Comparison of ENCODE assay signal across 19 cellular contexts in genomic region chr9:136620441-136621018, GRCh38. TPM values are rescaled to one million over a fixed set of nuclear protein-coding genes. Genes with fewer than 3 reads are reported as not detected.
DNase-seq lines count a peak whose midpoint lies in the region; ATAC-seq and TF ChIP-seq lines count a peak whose summit lies in the region.
"Had no signal": no experiment of that assay in that cellular context is flagged by ENCODE, and none has a peak within 500 bp of the region (broad histone marks: within the 10 kb centered on the region; RNA-seq: fewer than 3 reads in every experiment).

No MANE protein-coding gene starts in this region.

- DNase-seq in HL-60 (ENCODE audit: low read depth in 1 of 2, low spot score in 1 of 2) (no peak), WERI-Rb-1 (no peak), neural progenitor cell (ENCODE audit: low spot score) (no peak), DMS153 (lab: John Stamatoyannopoulos, UW) (no peak)
- no peak for DNase-seq in central memory CD4-positive, alpha-beta T cell
- DNase-seq: activated CD4-positive, alpha-beta T cell treated with anti-CD3 and anti-CD28 coated beads for 48 hours; activated CD8-positive, alpha-beta memory T cell treated with anti-CD3 and anti-CD28 coated beads, Interleukin-2, amount 10 ng/mL, durations not matched to agents 7 days and 5 days; endodermal cell; NCI-H2107; NCI-H510A treated with DMSO at 0.1 percent for 48 hours; retina; SHP77 treated with DMSO at 0.1 percent for 48 hours; T-helper 1 cell had no signal

- H3F3A ChIP-seq in neural progenitor cell (ENCODE audit: low read depth): no peaks in the 10 kb centered on the region

- H3K27me3 Mint-ChIP-seq in neural progenitor cell (ENCODE audit: insufficient read depth, low read depth): peaks cover 7% of the 10 kb centered on the region
- H3K27me3 Mint-ChIP-seq: activated CD8-positive, alpha-beta memory T cell treated with anti-CD3 and anti-CD28 coated beads, Interleukin-2, amount 10 ng/mL, durations not matched to agents 7 days and 5 days had no signal

- H3K9ac ChIP-seq in liver (ENCODE audit: low read depth in 1 of 2, low read length in 2 of 2): no peak overlapping the region
- no peak overlapping the region for H3K9ac ChIP-seq in neural progenitor cell

- H3K9me3 ChIP-seq in WERI-Rb-1 (ENCODE audit: severe bottlenecking): no peaks in the 10 kb centered on the region
- H3K9me3 ChIP-seq in liver (ENCODE audit: control insufficient read depth in 4 of 4, low read length in 3 of 4): no peaks in the 10 kb centered on the region
- H3K9me3 ChIP-seq in thymus (ENCODE audit: control insufficient read depth): no peaks in the 10 kb centered on the region
- H3K9me3 ChIP-seq in neural progenitor cell (ENCODE audit: low read depth): no peaks in the 10 kb centered on the region
- H3K9me3 ChIP-seq: body of pancreas, tibial artery had no signal

- H3K27ac ChIP-seq in HL-60 (replicated peaks): peak overlapping the region; percentile 89
- peak overlapping the region; percentile 73 for H3K27ac ChIP-seq in WERI-Rb-1
- H3K27ac ChIP-seq in liver (ENCODE audit: low read depth in 1 of 2, low read length in 2 of 2): peak overlapping the region; percentile 86
- peak overlapping the region; percentile 8 for H3K27ac ChIP-seq in thymus (ENCODE audit: low read depth)
- no peak overlapping the region for H3K27ac ChIP-seq in neural progenitor cell
- H3K27ac ChIP-seq: body of pancreas, tibial artery had no signal

- no peak overlapping the region for H3K27ac Mint-ChIP-seq in neural progenitor cell
- H3K27ac Mint-ChIP-seq: activated CD8-positive, alpha-beta memory T cell treated with anti-CD3 and anti-CD28 coated beads, Interleukin-2, amount 10 ng/mL, durations not matched to agents 7 days and 5 days; endodermal cell had no signal

- H3K4me3 ChIP-seq in HL-60 (replicated peaks; ENCODE audit: insufficient read depth, low read length) (no peak overlapping the region; the same call in 1 of the 2 replicates), WERI-Rb-1 (ENCODE audit: low read depth, low read length) (no peak overlapping the region), liver (ENCODE audit: low read depth in 1 of 3, low read length in 3 of 3) (no peak overlapping the region), thymus (ENCODE audit: low read length) (no peak overlapping the region), neural progenitor cell (no peak overlapping the region)
- H3K4me3 ChIP-seq: body of pancreas, lung, tibial artery had no signal

- no peak for TF ChIP-seq RAD21 in liver (IDR thresholded peaks at IDR 0.05)

- H4K20me1 ChIP-seq in neural progenitor cell (ENCODE audit: low read depth): no peaks in the 10 kb centered on the region

- ATAC-seq in HG03159 (IDR thresholded peaks at IDR 0.05; ENCODE audit: unreplicated experiment): no peak
- ATAC-seq: activated CD8-positive, alpha-beta memory T cell treated with anti-CD3 and anti-CD28 coated beads, Interleukin-2, amount 10 ng/mL, durations not matched to agents 7 days and 5 days; body of pancreas had no signal

- no peak overlapping the region for H3K4me2 ChIP-seq in neural progenitor cell

- peaks cover 33 to 60% (median 48%) of the 10 kb centered on the region in 4 donors for H3K4me1 ChIP-seq in liver (ENCODE audit: control insufficient read depth in 4 of 4, insufficient read depth in 4 of 4, low read length in 3 of 4)
- peaks cover 10% of the 10 kb centered on the region for H3K4me1 ChIP-seq in thymus (ENCODE audit: control insufficient read depth, insufficient read depth, low read length)
- H3K4me1 ChIP-seq in neural progenitor cell: peaks cover 10% of the 10 kb centered on the region

- H3K4me3 Mint-ChIP-seq in neural progenitor cell: no peak overlapping the region
- H3K4me3 Mint-ChIP-seq: activated CD8-positive, alpha-beta memory T cell treated with anti-CD3 and anti-CD28 coated beads, Interleukin-2, amount 10 ng/mL, durations not matched to agents 7 days and 5 days; endodermal cell had no signal

- H3K36me3 ChIP-seq in WERI-Rb-1 (no peaks in the 10 kb centered on the region), liver (ENCODE audit: control insufficient read depth in 4 of 4, insufficient read depth in 3 of 4, low read depth in 1 of 4, low read length in 3 of 4) (no peaks in the 10 kb centered on the region), thymus (ENCODE audit: control insufficient read depth, insufficient read depth) (no peaks in the 10 kb centered on the region), neural progenitor cell (no peaks in the 10 kb centered on the region)
- H3K36me3 ChIP-seq: tibial artery had no signal

- no peaks in the 10 kb centered on the region for H3K36me3 Mint-ChIP-seq in neural progenitor cell
- H3K36me3 Mint-ChIP-seq: activated CD8-positive, alpha-beta memory T cell treated with anti-CD3 and anti-CD28 coated beads, Interleukin-2, amount 10 ng/mL, durations not matched to agents 7 days and 5 days had no signal

- no peak overlapping the region for H2AFZ ChIP-seq in neural progenitor cell (replicated peaks)

- no peaks in the 10 kb centered on the region for H3K27me3 ChIP-seq in HL-60 (ENCODE audit: insufficient read depth, poor library complexity, severe bottlenecking)
- H3K27me3 ChIP-seq in WERI-Rb-1 (ENCODE audit: insufficient read depth, low read depth, severe bottlenecking): no peaks in the 10 kb centered on the region
- no peaks in the 10 kb centered on the region for H3K27me3 ChIP-seq in liver (ENCODE audit: control insufficient read depth in 4 of 4, insufficient read depth in 4 of 4, low read length in 3 of 4)
- no peaks in the 10 kb centered on the region for H3K27me3 ChIP-seq in thymus (ENCODE audit: control insufficient read depth, insufficient read depth)
- no peaks in the 10 kb centered on the region for H3K27me3 ChIP-seq in neural progenitor cell
- H3K27me3 ChIP-seq: body of pancreas, tibial artery had no signal

- TF ChIP-seq CTCF in HL-60 (IDR thresholded peaks at IDR 0.05; ENCODE audit: insufficient read depth, low read length) (no peak), WERI-Rb-1 (IDR thresholded peaks at IDR 0.05; ENCODE audit: low read depth, low read length) (no peak), liver (IDR thresholded peaks at IDR 0.05; ENCODE audit: low read depth, low read length, missing input control) (no peak), neural progenitor cell (IDR thresholded peaks at IDR 0.05) (no peak)

- H3K79me2 ChIP-seq in neural progenitor cell (ENCODE audit: low read depth): no peaks in the 10 kb centered on the region

- 95% methylated on average over 29 of the region's 29 CpGs for WGBS in liver
- 97% methylated on average over 29 of the region's 29 CpGs for WGBS in thymus

- H3K4me1 Mint-ChIP-seq in neural progenitor cell: peaks cover 16% of the 10 kb centered on the region
- H3K4me1 Mint-ChIP-seq: endodermal cell had no signal

- no peaks in the 10 kb centered on the region for H3K9me3 Mint-ChIP-seq in neural progenitor cell
- H3K9me3 Mint-ChIP-seq: endodermal cell had no signal

TF ChIP-seq in liver, 16 proteins besides CTCF, POLR2A, EP300 and RAD21:
- TF ChIP-seq ZBTB33 (IDR thresholded peaks at IDR 0.05) (no peak), TAF1 (conservative IDR thresholded peaks at IDR 0.05) (no peak), REST (IDR thresholded peaks at IDR 0.05) (no peak), SP1 (IDR thresholded peaks at IDR 0.05) (no peak), FOXA2 (IDR thresholded peaks at IDR 0.05) (no peak), FOXA1 (IDR thresholded peaks at IDR 0.05) (no peak), GABPA (IDR thresholded peaks at IDR 0.05 in 1 of 2, conservative IDR thresholded peaks at IDR 0.05 in 1 of 2) (no peak), ATF3 (IDR thresholded peaks at IDR 0.05) (no peak)
TF ChIP-seq in liver: peak in this region for 0.

RNA-seq across cellular contexts. Expression of gene EGFL7, which starts 42.2 kb away (rescaled TPM):
- total RNA-seq in liver (10 to 100 TPM; 34.5 to 38.5 TPM), neural progenitor cell (ENCODE audit: low replicate concordance) (16.5 and 47.4 TPM in 2 replicates)
- polyA plus RNA-seq in liver (10 to 100 TPM; 32.1 to 39.7 TPM), thymus (118 TPM)
